In the genomic region with DNA sequence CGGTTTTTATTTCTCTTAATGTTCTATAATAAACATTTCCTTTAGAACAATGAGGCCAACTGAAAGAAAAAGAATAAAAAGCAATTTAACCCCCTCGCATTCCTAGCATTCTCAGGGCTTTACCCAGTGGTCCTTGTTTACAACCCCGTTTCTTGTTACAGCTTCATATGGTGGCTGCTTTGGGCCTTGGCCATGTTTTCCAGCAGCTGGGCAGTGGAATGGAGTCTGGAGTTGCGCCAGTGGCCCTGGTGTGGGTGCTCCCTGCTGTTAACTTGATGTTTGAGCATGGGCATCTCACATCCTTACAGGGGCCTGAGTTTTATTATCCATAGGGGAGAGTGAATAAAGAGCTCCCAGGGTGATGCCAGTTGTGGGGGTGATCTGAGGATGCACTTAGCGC, we compare ENCODE assay signal across 17 cellular contexts. TPM values are rescaled to one million over a fixed set of nuclear protein-coding genes. Genes with fewer than 3 reads are reported as not detected.
A peak's percentile ranks its signal among the peaks of the same experiment; 100 is the strongest.
DNase-seq lines count a peak whose midpoint lies in the region; TF ChIP-seq lines count a peak whose summit lies in the region.
"Had no signal": no experiment of that assay in that cellular context is flagged by ENCODE, and none has a peak within 500 bp of the region (broad histone marks: within the 10 kb centered on the region; RNA-seq: fewer than 3 reads in every experiment).

No MANE protein-coding gene starts in this region.

- H3K36me3 ChIP-seq in osteoblast (ENCODE audit: insufficient read depth, low read length) = no peaks in the 10 kb centered on the region
- H3K36me3 ChIP-seq in CD4-positive, alpha-beta memory T cell (ENCODE audit: insufficient read depth, low read length) = no peaks in the 10 kb centered on the region
- H3K36me3 ChIP-seq: suprapubic skin had no signal

- intact Hi-C loops in CD4-positive, alpha-beta memory T cell (cut with micrococcal nuclease) = no loop called here

- no peaks in the 10 kb centered on the region for H3K79me2 ChIP-seq in osteoblast (ENCODE audit: insufficient read depth, low read length)

- no peak overlapping the region for H2AFZ ChIP-seq in osteoblast (ENCODE audit: low read length)

- CTCF ChIA-PET in CD4-positive, alpha-beta memory T cell (lab: Charles Lee; ENCODE audit: partially characterized antibody) = no interaction called here

- no peaks in the 10 kb centered on the region for H4K20me1 ChIP-seq in osteoblast (ENCODE audit: insufficient read depth, low read length)

- H3K9me3 ChIP-seq in osteoblast (ENCODE audit: low read depth, low read length) = no peaks in the 10 kb centered on the region
- no peaks in the 10 kb centered on the region for H3K9me3 ChIP-seq in CD4-positive, alpha-beta memory T cell (ENCODE audit: control insufficient read depth in 1 of 2, low read length in 2 of 2)
- H3K9me3 ChIP-seq: suprapubic skin had no signal

- no peaks in the 10 kb centered on the region for H3K4me1 ChIP-seq in osteoblast (ENCODE audit: insufficient read depth, low read length)
- no peaks in the 10 kb centered on the region for H3K4me1 ChIP-seq in CD4-positive, alpha-beta memory T cell (ENCODE audit: insufficient read depth, low read length)
- H3K4me1 ChIP-seq: suprapubic skin had no signal

- H3K4me1 Mint-ChIP-seq in CD4-positive, alpha-beta memory T cell = no peaks in the 10 kb centered on the region
- H3K4me1 Mint-ChIP-seq: B cell had no signal

- H3K4me2 ChIP-seq in osteoblast (ENCODE audit: insufficient read depth, low read length) = no peak overlapping the region

- no peak overlapping the region for H3K4me3 ChIP-seq in osteoblast (ENCODE audit: insufficient read depth, low read length)
- no peak overlapping the region for H3K4me3 ChIP-seq in CD4-positive, alpha-beta memory T cell (ENCODE audit: low read length in 2 of 2)
- H3K4me3 ChIP-seq: suprapubic skin had no signal

- POLR2A ChIA-PET in CD4-positive, alpha-beta memory T cell (lab: Charles Lee; ENCODE audit: partially characterized antibody) = no interaction called here

- H3K27ac ChIP-seq in osteoblast (ENCODE audit: low read depth, low read length) = no peak overlapping the region
- no peak overlapping the region for H3K27ac ChIP-seq in CD4-positive, alpha-beta memory T cell (ENCODE audit: low read depth, low read length)
- H3K27ac ChIP-seq: HL-60, suprapubic skin had no signal

- H3K27me3 ChIP-seq in osteoblast (ENCODE audit: insufficient read depth, low read length) = no peaks in the 10 kb centered on the region
- no peaks in the 10 kb centered on the region for H3K27me3 ChIP-seq in CD4-positive, alpha-beta memory T cell (ENCODE audit: insufficient read depth, low read length)
- H3K27me3 ChIP-seq: suprapubic skin had no signal

- H3K4me3 Mint-ChIP-seq in CD4-positive, alpha-beta memory T cell = no peak overlapping the region
- H3K4me3 Mint-ChIP-seq: B cell had no signal

- no peak overlapping the region for H3K27ac Mint-ChIP-seq in CD4-positive, alpha-beta memory T cell
- H3K27ac Mint-ChIP-seq: B cell had no signal

- no peaks in the 10 kb centered on the region for H3K27me3 Mint-ChIP-seq in CD4-positive, alpha-beta memory T cell
- H3K27me3 Mint-ChIP-seq: B cell had no signal

- no peak for TF ChIP-seq CTCF in osteoblast (IDR thresholded peaks at IDR 0.05; ENCODE audit: extremely low read depth, low read depth, low read length)

- H3K9me3 Mint-ChIP-seq in CD4-positive, alpha-beta memory T cell = no peaks in the 10 kb centered on the region

- H3K36me3 Mint-ChIP-seq in CD4-positive, alpha-beta memory T cell = peaks cover 3% of the 10 kb centered on the region in 2 donors

- DNase-seq in GM03348 (ENCODE audit: low spot score) = peak; percentile 51
- peak; percentile 60 for DNase-seq in NCI-H69 (lab: John Stamatoyannopoulos, UW)
- DNase-seq in fibroblast of gingiva (ENCODE audit: low read depth) = peak; percentile 59
- peak; percentile 78 for DNase-seq in osteoblast (ENCODE audit: insufficient read length, low spot score, missing footprints)
- no peak for DNase-seq in DMS153 treated with DMSO at 0.1 percent for 48 hours (lab: John Stamatoyannopoulos, UW; ENCODE audit: unreplicated experiment)
- DNase-seq in CD4-positive, alpha-beta memory T cell = no peak
- no peak for DNase-seq in HK-2 (ENCODE audit: unreplicated experiment)
- no peak for DNase-seq in ureter (ENCODE audit: low spot score)
- DNase-seq: activated effector memory CD4-positive, alpha-beta T cell treated with Interleukin-2 at 50 U/mL for 16 hours; islet precursor cell; NCI-H1694; stimulated activated CD4-positive, alpha-beta T cell treated with anti-CD3 and anti-CD28 coated beads, Interleukin-2, amount 100 ng/mL, for 24 hours; T-helper 2 cell had no signal

RNA-seq across cellular contexts. Expression of gene EFCAB8, which starts 18.8 kb away (rescaled TPM):
- total RNA-seq in osteoblast (1.4 TPM in 1 of 2 replicates, not detected in the other), ureter (1.0 TPM)
- total RNA-seq in CD4-positive, alpha-beta memory T cell = 1 to 10 TPM; 1.5 to 1.8 TPM
- not detected for polyA plus RNA-seq in CD4-positive, alpha-beta memory T cell
- polyA plus RNA-seq: right cardiac atrium had no signal

RNA-seq across cellular contexts. Expression of gene MAPRE1, which starts 57.8 kb away (rescaled TPM):
- 74.8 and 80.3 TPM in 2 replicates for total RNA-seq in osteoblast
- 10 to 100 TPM; 78.1 to 78.6 TPM for total RNA-seq in CD4-positive, alpha-beta memory T cell
- 100 to 1,000 TPM in 1 of 2 donors, 10 to 100 TPM in 1; 95.9 to 140 TPM for polyA plus RNA-seq in CD4-positive, alpha-beta memory T cell
- 117 TPM for total RNA-seq in ureter

Comparison
In these comparisons a context has a peak if more than half of its experiments do, and no peak if none do; other contexts are left out.
1. DNase-seq: peak in GM03348 (single experiment), NCI-H69 (single experiment), fibroblast of gingiva (single experiment) and osteoblast (single experiment); none in DMS153 treated with DMSO at 0.1 percent for 48 hours (single experiment), CD4-positive, alpha-beta memory T cell (0 of 5), HK-2 (single experiment) and ureter (single experiment).